Comparison of ENCODE assay signal across 15 cellular contexts in the genomic region with DNA sequence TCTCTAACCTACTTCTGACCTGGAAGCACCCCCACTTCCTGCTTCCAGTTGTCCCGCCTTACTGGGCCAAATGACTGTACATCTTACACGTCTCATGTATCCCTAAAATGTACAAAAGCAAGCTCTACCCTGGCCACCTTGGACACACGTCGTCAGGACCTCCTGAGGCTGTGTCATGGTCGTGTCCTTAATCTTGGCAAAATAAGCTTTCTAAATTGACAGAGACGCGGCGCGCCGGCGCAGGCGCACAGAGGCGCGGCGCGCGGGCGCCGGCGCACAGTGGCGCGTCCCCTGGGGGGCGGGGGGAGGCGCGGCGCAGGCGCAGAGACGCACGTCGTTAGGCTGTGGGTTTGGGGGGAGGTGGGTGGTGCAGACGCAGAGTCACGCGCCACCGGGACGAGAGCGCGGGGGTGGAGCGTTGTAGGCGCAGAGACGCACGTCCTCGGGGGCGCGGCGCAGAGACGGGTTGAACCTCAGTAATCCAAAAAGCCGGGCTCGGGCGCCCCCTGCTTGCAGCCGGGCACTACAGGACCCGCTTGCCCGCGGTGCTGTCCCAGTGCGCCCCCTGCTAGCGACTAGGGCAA. TPM values are rescaled to one million over a fixed set of nuclear protein-coding genes. Genes with fewer than 3 reads are reported as not detected.
DNase-seq lines count a peak whose midpoint lies in the region; ATAC-seq and TF ChIP-seq lines count a peak whose summit lies in the region.
"Not testable (repeated sequence)": the region's sequence is repeated elsewhere in the genome, so short reads cannot be mapped to it uniquely, and the experiment has no call there.
"Had no signal": no experiment of that assay in that cellular context is flagged by ENCODE, and none has a peak within 500 bp of the region (broad histone marks: within the 10 kb centered on the region; RNA-seq: fewer than 3 reads in every experiment).

No MANE protein-coding gene starts in this region.

- not testable (repeated sequence) for H3K27me3 ChIP-seq in OCI-LY3 (ENCODE audit: low read depth, low read length); foreskin keratinocyte; lower lobe of right lung (ENCODE audit: low read depth)

- peak; percentile 33 for ATAC-seq in GM18909 (IDR thresholded peaks at IDR 0.05; ENCODE audit: poor library complexity, unreplicated experiment)
- peak; percentile 12 for ATAC-seq in HG02840 (IDR thresholded peaks at IDR 0.05; ENCODE audit: low FRiP score, unreplicated experiment)
- ATAC-seq in activated T-cell treated with anti-CD3 and anti-CD28 coated beads, Interleukin-2, amount 50 U/mL, for 72 hours (replicated peaks in 1 of 2): peak; percentile 12
- ATAC-seq in foreskin keratinocyte: not testable (repeated sequence)
- ATAC-seq in lower lobe of right lung: peak; percentile 69 to 70

- H3K9me3 Mint-ChIP-seq in activated T-cell treated with anti-CD3 and anti-CD28 coated beads, Interleukin-2, amount 50 U/mL, for 72 hours: not testable (repeated sequence)

- intact Hi-C loops in lower lobe of right lung (cut with DNase I): not testable (repeated sequence)

- not testable (repeated sequence) for H3K27me3 Mint-ChIP-seq in activated T-cell treated with anti-CD3 and anti-CD28 coated beads, Interleukin-2, amount 50 U/mL, for 72 hours (ENCODE audit: low read depth)

- H3K36me3 Mint-ChIP-seq in activated T-cell treated with anti-CD3 and anti-CD28 coated beads, Interleukin-2, amount 50 U/mL, for 72 hours (ENCODE audit: insufficient read depth in 2 of 2): not testable (repeated sequence)

- not testable (repeated sequence) for H3K36me3 ChIP-seq in OCI-LY3 (replicated peaks; ENCODE audit: low read depth, low read length); lower lobe of right lung

- peak overlapping the region; percentile 50; the same call in 1 of the 2 replicates for H3K4me3 ChIP-seq in OCI-LY3 (ENCODE audit: low read length)
- not testable (repeated sequence) for H3K4me3 ChIP-seq in lower lobe of right lung

- not testable (repeated sequence) for H4K20me1 ChIP-seq in OCI-LY3 (ENCODE audit: insufficient read depth, low read length)

- not testable (repeated sequence) for TF ChIP-seq CTCF in OCI-LY3 (IDR thresholded peaks at IDR 0.05; ENCODE audit: low read depth, low read length); lower lobe of right lung (IDR thresholded peaks at IDR 0.05)
- peak; percentile 26 for TF ChIP-seq CTCF in foreskin keratinocyte (conservative IDR thresholded peaks at IDR 0.05)

- peak overlapping the region; percentile 49 for H3K27ac ChIP-seq in OCI-LY3 (ENCODE audit: low read length)
- not testable (repeated sequence) for H3K27ac ChIP-seq in foreskin keratinocyte, lower lobe of right lung

- H2AFZ ChIP-seq in OCI-LY3 (ENCODE audit: low read depth, low read length): not testable (repeated sequence)

- not testable (repeated sequence) for H3K4me1 Mint-ChIP-seq in activated T-cell treated with anti-CD3 and anti-CD28 coated beads, Interleukin-2, amount 50 U/mL, for 72 hours (ENCODE audit: low read depth)

- H3K4me3 Mint-ChIP-seq in activated T-cell treated with anti-CD3 and anti-CD28 coated beads, Interleukin-2, amount 50 U/mL, for 72 hours: not testable (repeated sequence)

- not testable (repeated sequence) for H3K4me2 ChIP-seq in OCI-LY3 (ENCODE audit: low read length)

- H3K9me3 ChIP-seq in OCI-LY3 (ENCODE audit: insufficient read depth, low read length); lower lobe of right lung: not testable (repeated sequence)

- not testable (repeated sequence) for H3K27ac Mint-ChIP-seq in activated T-cell treated with anti-CD3 and anti-CD28 coated beads, Interleukin-2, amount 50 U/mL, for 72 hours

- not testable (repeated sequence) for H3K79me2 ChIP-seq in OCI-LY3 (ENCODE audit: low read length)

- H3K4me1 ChIP-seq in OCI-LY3 (ENCODE audit: low read length); foreskin keratinocyte; lower lobe of right lung: not testable (repeated sequence)

- H3K9ac ChIP-seq in OCI-LY3 (ENCODE audit: low read length): not testable (repeated sequence)

- DNase-seq in Ammon's horn (ENCODE audit: low spot score): peak; percentile 16
- DNase-seq in activated T-cell treated with anti-CD3 and anti-CD28 coated beads, Interleukin-2, amount 50 U/mL, for 72 hours: peak in 1 of 2 donors; percentile 12
- not testable (repeated sequence) for DNase-seq in foreskin keratinocyte
- DNase-seq in lower lobe of right lung: peak; percentile 47
- peak; percentile 3 for DNase-seq in stimulated activated CD4-positive, alpha-beta T cell treated with anti-CD3 and anti-CD28 coated beads, Interleukin-1b, Interleukin-23, amount 100 ng/mL, for 48 hours

RNA-seq across cellular contexts. Expression of a gene that starts 3.6 kb away (rescaled TPM):
- not detected for total RNA-seq in activated T-cell treated with anti-CD3 and anti-CD28 coated beads, Interleukin-2, amount 50 U/mL, for 72 hours
- total RNA-seq in foreskin keratinocyte (not detected in 2 replicates), lower lobe of right lung (not detected)
- not detected in 2 replicates for polyA plus RNA-seq in foreskin keratinocyte
- total RNA-seq: activated CD8-positive, alpha-beta memory T cell treated with anti-CD3 and anti-CD28 coated beads for 36 hours; colonic mucosa; glomerular endothelial cell; H7; mesothelial cell of epicardium; T-cell had no signal
- polyA plus RNA-seq: immature natural killer cell had no signal

RNA-seq across cellular contexts. Expression of a gene that starts 17.9 kb away (rescaled TPM):
- 10 to 100 TPM; 64.6 to 76.8 TPM for total RNA-seq in activated T-cell treated with anti-CD3 and anti-CD28 coated beads, Interleukin-2, amount 50 U/mL, for 72 hours
- 16.9 and 20.8 TPM in 2 replicates for total RNA-seq in foreskin keratinocyte
- 23.1 and 25.0 TPM in 2 replicates for polyA plus RNA-seq in foreskin keratinocyte
- total RNA-seq in lower lobe of right lung: 54.2 TPM

RNA-seq across cellular contexts. Expression of a gene that starts 18.2 kb away (rescaled TPM):
- total RNA-seq in activated T-cell treated with anti-CD3 and anti-CD28 coated beads, Interleukin-2, amount 50 U/mL, for 72 hours: 100 to 1,000 TPM; 118 to 134 TPM
- total RNA-seq in foreskin keratinocyte: 143 and 159 TPM in 2 replicates
- 113 and 121 TPM in 2 replicates for polyA plus RNA-seq in foreskin keratinocyte
- 103 TPM for total RNA-seq in lower lobe of right lung

RNA-seq across cellular contexts. Expression of a gene that starts 46.9 kb away (rescaled TPM):
- total RNA-seq in activated T-cell treated with anti-CD3 and anti-CD28 coated beads, Interleukin-2, amount 50 U/mL, for 72 hours: 10 to 100 TPM; 36.5 to 39.0 TPM
- total RNA-seq in foreskin keratinocyte (8.0 and 8.1 TPM in 2 replicates), lower lobe of right lung (17.6 TPM)
- 9.5 and 11.4 TPM in 2 replicates for polyA plus RNA-seq in foreskin keratinocyte

RNA-seq across cellular contexts. Expression of a gene that starts 47.5 kb away (rescaled TPM):
- 100 to 1,000 TPM; 133 to 174 TPM for total RNA-seq in activated T-cell treated with anti-CD3 and anti-CD28 coated beads, Interleukin-2, amount 50 U/mL, for 72 hours
- total RNA-seq in foreskin keratinocyte (163 and 185 TPM in 2 replicates), lower lobe of right lung (89.5 TPM)
- 182 and 190 TPM in 2 replicates for polyA plus RNA-seq in foreskin keratinocyte
